Comparison of ENCODE assay signal across 22 cellular contexts in genomic region chr14:95104911-95105310, GRCh38. TPM values are rescaled to one million over a fixed set of nuclear protein-coding genes. Genes with fewer than 3 reads are reported as not detected.
DNase-seq lines count a peak whose midpoint lies in the region; ATAC-seq and TF ChIP-seq lines count a peak whose summit lies in the region.
"Had no signal": no experiment of that assay in that cellular context is flagged by ENCODE, and none has a peak within 500 bp of the region (broad histone marks: within the 10 kb centered on the region; RNA-seq: fewer than 3 reads in every experiment).

No MANE protein-coding gene starts in this region.

- H3K4me3 ChIP-seq in fibroblast of pulmonary artery (replicated peaks; ENCODE audit: low read depth, low read length) (no peak overlapping the region), retinal pigment epithelial cell (ENCODE audit: low read length) (no peak overlapping the region)
- H3K4me3 ChIP-seq: A549; BLaER1 treated with 17β-estradiol and CSF1 and Interleukin-3, amounts not matched to agents 10 nM and 100 nM; HAP-1 had no signal

- no peak for ATAC-seq in stimulated activated naive CD8-positive, alpha-beta T cell treated with anti-CD3 and anti-CD28 coated beads, Interleukin-15, Interleukin-2, amounts not matched to agents 100 U/mL and 50 U/mL, for 24 hours
- no peak for ATAC-seq in GM19035 (IDR thresholded peaks at IDR 0.05; ENCODE audit: unreplicated experiment)
- ATAC-seq: A549 had no signal

- no peak overlapping the region for H3K4me3 Mint-ChIP-seq in stimulated activated naive CD8-positive, alpha-beta T cell treated with anti-CD3 and anti-CD28 coated beads, Interleukin-15, Interleukin-2, amounts not matched to agents 100 ng/mL and 50 ng/mL, for 24 hours
- no peak overlapping the region for H3K4me3 Mint-ChIP-seq in glutamatergic neuron (ENCODE audit: unreplicated experiment)
- H3K4me3 Mint-ChIP-seq: CD14-positive monocyte; CD4-positive, alpha-beta T cell; CD8-positive, alpha-beta memory T cell had no signal

- TF ChIP-seq CTCF in fibroblast of pulmonary artery (IDR thresholded peaks at IDR 0.05; ENCODE audit: low read length, missing control alignments) (no peak), retinal pigment epithelial cell (conservative IDR thresholded peaks at IDR 0.05; ENCODE audit: low read depth, low read length) (no peak), glutamatergic neuron (IDR thresholded peaks at IDR 0.05; ENCODE audit: partially characterized antibody, unreplicated experiment) (no peak)

- no peaks in the 10 kb centered on the region for H3K9me3 Mint-ChIP-seq in stimulated activated naive CD8-positive, alpha-beta T cell treated with anti-CD3 and anti-CD28 coated beads, Interleukin-15, Interleukin-2, amounts not matched to agents 100 ng/mL and 50 ng/mL, for 24 hours
- H3K9me3 Mint-ChIP-seq in glutamatergic neuron (ENCODE audit: unreplicated experiment), result peaks cover 3% of the 10 kb centered on the region
- H3K9me3 Mint-ChIP-seq: CD4-positive, alpha-beta T cell; CD8-positive, alpha-beta memory T cell had no signal

- H3K27ac Mint-ChIP-seq in stimulated activated naive CD8-positive, alpha-beta T cell treated with anti-CD3 and anti-CD28 coated beads, Interleukin-15, Interleukin-2, amounts not matched to agents 100 ng/mL and 50 ng/mL, for 24 hours, result peak overlapping the region; percentile 61
- no peak overlapping the region for H3K27ac Mint-ChIP-seq in glutamatergic neuron (ENCODE audit: unreplicated experiment)
- H3K27ac Mint-ChIP-seq: CD4-positive, alpha-beta T cell had no signal

- no peaks in the 10 kb centered on the region for H3K27me3 Mint-ChIP-seq in stimulated activated naive CD8-positive, alpha-beta T cell treated with anti-CD3 and anti-CD28 coated beads, Interleukin-15, Interleukin-2, amounts not matched to agents 100 ng/mL and 50 ng/mL, for 24 hours
- H3K27me3 Mint-ChIP-seq in glutamatergic neuron (ENCODE audit: unreplicated experiment), result peaks cover 1% of the 10 kb centered on the region
- H3K27me3 Mint-ChIP-seq: CD4-positive, alpha-beta T cell; CD8-positive, alpha-beta memory T cell had no signal

- no peak for DNase-seq in stimulated activated naive CD8-positive, alpha-beta T cell treated with anti-CD3 and anti-CD28 coated beads, Interleukin-15, Interleukin-2, amounts not matched to agents 100 U/mL and 50 U/mL, for 24 hours
- DNase-seq in fibroblast of pulmonary artery (ENCODE audit: low read depth) (peak; percentile 33), left kidney (ENCODE audit: low read depth, low spot score) (peak; percentile 68), retinal pigment epithelial cell (ENCODE audit: low read depth) (peak; percentile 44), glutamatergic neuron (no peak)
- no peak for DNase-seq in activated CD4-positive, alpha-beta T cell treated with anti-CD3 and anti-CD28 coated beads, Interleukin-2, amount 50 U/mL, for 1 hour
- DNase-seq: ACHN; AML-193; BE2C; CD4-positive, alpha-beta T cell; CD8-positive, alpha-beta memory T cell; DMS 273 treated with DMSO at 0.1 percent for 48 hours; DMS79; EL; GF-D8; GOT3 had no signal

- H3K36me3 Mint-ChIP-seq in stimulated activated naive CD8-positive, alpha-beta T cell treated with anti-CD3 and anti-CD28 coated beads, Interleukin-15, Interleukin-2, amounts not matched to agents 100 ng/mL and 50 ng/mL, for 24 hours (ENCODE audit: low read depth), result peaks cover 69% of the 10 kb centered on the region
- H3K36me3 Mint-ChIP-seq in glutamatergic neuron (ENCODE audit: unreplicated experiment), result peaks cover 4% of the 10 kb centered on the region

- peaks cover 13% of the 10 kb centered on the region for H3K4me1 Mint-ChIP-seq in stimulated activated naive CD8-positive, alpha-beta T cell treated with anti-CD3 and anti-CD28 coated beads, Interleukin-15, Interleukin-2, amounts not matched to agents 100 ng/mL and 50 ng/mL, for 24 hours (ENCODE audit: low read depth)
- H3K4me1 Mint-ChIP-seq in glutamatergic neuron (ENCODE audit: low read depth, unreplicated experiment), result peaks cover 17% of the 10 kb centered on the region
- H3K4me1 Mint-ChIP-seq: CD14-positive monocyte had no signal

RNA-seq across cellular contexts. Expression of gene DICER1, which starts 52.4 kb away (rescaled TPM):
- total RNA-seq in glutamatergic neuron (ENCODE audit: unreplicated experiment), result 113 TPM

Comparison
In these comparisons a context has a peak if more than half of its experiments do, and no peak if none do; other contexts are left out.
1. DNase-seq: peak in fibroblast of pulmonary artery (single experiment), left kidney (single experiment) and retinal pigment epithelial cell (single experiment); none in stimulated activated naive CD8-positive, alpha-beta T cell treated with anti-CD3 and anti-CD28 coated beads, Interleukin-15, Interleukin-2, amounts not matched to agents 100 U/mL and 50 U/mL, for 24 hours (single experiment), activated CD4-positive, alpha-beta T cell treated with anti-CD3 and anti-CD28 coated beads, Interleukin-2, amount 50 U/mL, for 1 hour (single experiment) and glutamatergic neuron (single experiment).